ENCODE assay signal across 1 cellular context in the genomic region with DNA sequence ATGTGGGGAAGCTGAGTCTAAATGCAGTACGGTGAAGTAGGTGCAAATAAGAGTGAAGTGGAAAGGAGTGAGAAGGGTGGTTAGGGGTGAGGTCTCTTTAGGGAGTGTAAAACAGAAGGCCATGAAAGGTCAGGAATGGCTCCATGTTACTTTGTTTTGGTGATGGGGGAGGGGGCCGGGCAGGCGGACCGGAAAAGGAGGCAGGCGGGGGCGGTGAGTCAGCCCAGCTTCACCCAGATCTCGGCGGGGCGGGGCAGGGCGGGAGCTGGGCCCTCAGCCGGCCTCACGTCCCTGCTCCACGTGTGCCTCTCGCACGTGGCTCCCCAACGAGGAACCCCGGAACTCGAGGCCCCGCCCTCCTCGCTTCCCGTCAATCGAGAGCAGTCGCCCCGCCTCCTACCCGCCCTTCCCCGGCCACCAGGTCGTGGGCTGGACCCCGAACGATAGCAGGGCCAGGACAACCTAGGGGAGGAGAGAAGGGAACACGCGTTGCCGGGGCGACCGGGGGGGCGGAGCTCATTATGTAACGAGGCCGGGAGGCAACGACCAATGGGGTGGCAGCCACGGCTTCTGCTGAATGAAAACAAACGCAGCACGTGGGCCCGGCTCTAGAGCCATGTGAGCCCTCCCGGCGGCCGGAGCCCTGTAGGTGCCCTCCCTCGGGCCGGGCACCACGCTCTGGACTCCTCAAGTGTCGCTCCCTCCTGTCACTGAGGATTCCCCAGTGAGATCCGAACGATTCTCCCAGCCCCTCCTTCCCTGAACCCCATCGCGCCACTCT.
A peak's percentile ranks its signal among the peaks of the same experiment; 100 is the strongest.
TF ChIP-seq lines count a peak whose summit lies in the region.

No MANE protein-coding gene starts in this region.

TF ChIP-seq in WTC11, 78 proteins besides CTCF, POLR2A, EP300 and RAD21 (continued from another document and continues in another):
- TF ChIP-seq, protein P1, sequence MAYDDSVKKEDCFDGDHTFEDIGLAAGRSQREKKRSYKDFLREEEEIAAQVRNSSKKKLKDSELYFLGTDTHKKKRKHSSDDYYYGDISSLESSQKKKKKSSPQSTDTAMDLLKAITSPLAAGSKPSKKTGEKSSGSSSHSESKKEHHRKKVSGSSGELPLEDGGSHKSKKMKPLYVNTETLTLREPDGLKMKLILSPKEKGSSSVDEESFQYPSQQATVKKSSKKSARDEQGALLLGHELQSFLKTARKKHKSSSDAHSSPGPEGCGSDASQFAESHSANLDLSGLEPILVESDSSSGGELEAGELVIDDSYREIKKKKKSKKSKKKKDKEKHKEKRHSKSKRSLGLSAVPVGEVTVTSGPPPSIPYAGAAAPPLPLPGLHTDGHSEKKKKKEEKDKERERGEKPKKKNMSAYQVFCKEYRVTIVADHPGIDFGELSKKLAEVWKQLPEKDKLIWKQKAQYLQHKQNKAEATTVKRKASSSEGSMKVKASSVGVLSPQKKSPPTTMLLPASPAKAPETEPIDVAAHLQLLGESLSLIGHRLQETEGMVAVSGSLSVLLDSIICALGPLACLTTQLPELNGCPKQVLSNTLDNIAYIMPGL (CRISPR knock-in tag; IDR thresholded peaks at IDR 0.05), result 0 out of 2 replicates have a peak, but pooled peaks have one; percentile 29
- TF ChIP-seq ZNF232 (CRISPR knock-in tag; IDR thresholded peaks at IDR 0.05) (peak; percentile 95), TCF7 (CRISPR knock-in tag; IDR thresholded peaks at IDR 0.05; ENCODE audit: low read depth) (no peak), SMAD3 (CRISPR knock-in tag; IDR thresholded peaks at IDR 0.05; ENCODE audit: borderline replicate concordance) (peak; percentile 94), KAT7 (CRISPR knock-in tag; IDR thresholded peaks at IDR 0.05; ENCODE audit: borderline replicate concordance) (no peak), NR1H2 (CRISPR knock-in tag; IDR thresholded peaks at IDR 0.05) (no peak), JUN (CRISPR knock-in tag; IDR thresholded peaks at IDR 0.05) (peak; percentile 92; the same call in 1 of the 2 replicates), ZNF263 (CRISPR knock-in tag; IDR thresholded peaks at IDR 0.05; ENCODE audit: low read depth) (no peak), ZNF138 (CRISPR knock-in tag; conservative IDR thresholded peaks at IDR 0.05) (no peak), TEAD4 (CRISPR knock-in tag; IDR thresholded peaks at IDR 0.05) (0 out of 2 replicates have a peak, but pooled peaks have one; percentile 43), TEAD1 (CRISPR knock-in tag; IDR thresholded peaks at IDR 0.05) (peak; percentile 93), CREM (CRISPR knock-in tag; IDR thresholded peaks at IDR 0.05) (peak; percentile 30; the same call in 1 of the 2 replicates), OVOL2 (CRISPR knock-in tag; IDR thresholded peaks at IDR 0.05; ENCODE audit: borderline replicate concordance) (no peak), EMX1 (CRISPR knock-in tag; IDR thresholded peaks at IDR 0.05) (no peak), SOX15 (CRISPR knock-in tag; IDR thresholded peaks at IDR 0.05) (no peak), IRF2 (CRISPR knock-in tag; IDR thresholded peaks at IDR 0.05; ENCODE audit: borderline replicate concordance, low read depth) (no peak), GABPB1 (CRISPR knock-in tag; IDR thresholded peaks at IDR 0.05) (peak; percentile 90), GRHL2 (CRISPR knock-in tag; IDR thresholded peaks at IDR 0.05; ENCODE audit: insufficient replicate concordance, severe bottlenecking) (no peak), PRRX2 (CRISPR knock-in tag; IDR thresholded peaks at IDR 0.05) (no peak), NFE2L1 (CRISPR knock-in tag; IDR thresholded peaks at IDR 0.05) (peak; percentile 76; the same call in 1 of the 2 replicates), CBFB (CRISPR knock-in tag; IDR thresholded peaks at IDR 0.05; ENCODE audit: low read depth) (no peak), FOXP1 (CRISPR knock-in tag; IDR thresholded peaks at IDR 0.05; ENCODE audit: borderline replicate concordance) (peak; percentile 94), CREB1 (CRISPR knock-in tag; IDR thresholded peaks at IDR 0.05) (no peak; the same call in 1 of the 2 replicates), SP1 (CRISPR knock-in tag; conservative IDR thresholded peaks at IDR 0.05) (peak; percentile 89), ZNF396 (CRISPR knock-in tag; IDR thresholded peaks at IDR 0.05; ENCODE audit: borderline replicate concordance) (no peak), TP53 (CRISPR knock-in tag; IDR thresholded peaks at IDR 0.05) (peak; percentile 93), ZBTB21 (CRISPR knock-in tag; IDR thresholded peaks at IDR 0.05; ENCODE audit: borderline replicate concordance) (0 out of 2 replicates have a peak, but pooled peaks have one; percentile 26), ZNF121 (CRISPR knock-in tag; IDR thresholded peaks at IDR 0.05) (no peak; the same call in 1 of the 2 replicates)
- TF ChIP-seq, protein P2, sequence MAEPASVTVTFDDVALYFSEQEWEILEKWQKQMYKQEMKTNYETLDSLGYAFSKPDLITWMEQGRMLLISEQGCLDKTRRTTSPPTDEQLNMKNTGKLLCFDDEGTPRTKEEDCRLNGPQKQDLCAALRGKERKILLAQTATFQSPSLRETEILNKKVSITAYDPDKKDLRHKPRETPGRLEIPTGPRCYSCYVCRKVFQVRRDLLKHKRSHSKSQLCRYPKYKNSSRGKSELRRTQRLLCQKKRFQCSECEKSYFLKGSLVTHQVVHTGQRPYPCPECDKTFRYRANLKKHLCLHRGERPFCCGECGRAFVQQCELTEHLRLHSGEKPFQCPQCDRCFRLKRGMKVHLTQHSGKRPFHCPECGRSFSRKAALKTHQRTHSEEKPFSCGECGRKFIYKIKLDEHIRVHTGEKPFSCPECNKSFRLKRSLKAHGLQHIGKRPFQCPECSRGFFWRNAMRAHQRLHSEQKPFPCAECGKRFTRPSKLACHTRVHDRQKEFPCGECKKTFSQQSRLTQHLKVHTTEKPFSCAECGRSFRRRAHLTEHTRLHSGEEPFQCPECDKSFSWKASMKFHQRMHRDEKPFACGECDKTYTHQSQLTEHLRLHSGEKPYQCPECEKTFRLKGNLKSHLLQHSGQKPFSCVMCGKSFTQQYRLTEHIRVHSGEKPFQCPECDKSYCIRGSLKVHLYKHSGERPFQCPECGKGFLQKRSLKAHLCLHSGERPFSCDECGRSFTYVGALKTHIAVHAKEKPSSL (CRISPR knock-in tag; conservative IDR thresholded peaks at IDR 0.05), result no peak
- TF ChIP-seq, protein P3, sequence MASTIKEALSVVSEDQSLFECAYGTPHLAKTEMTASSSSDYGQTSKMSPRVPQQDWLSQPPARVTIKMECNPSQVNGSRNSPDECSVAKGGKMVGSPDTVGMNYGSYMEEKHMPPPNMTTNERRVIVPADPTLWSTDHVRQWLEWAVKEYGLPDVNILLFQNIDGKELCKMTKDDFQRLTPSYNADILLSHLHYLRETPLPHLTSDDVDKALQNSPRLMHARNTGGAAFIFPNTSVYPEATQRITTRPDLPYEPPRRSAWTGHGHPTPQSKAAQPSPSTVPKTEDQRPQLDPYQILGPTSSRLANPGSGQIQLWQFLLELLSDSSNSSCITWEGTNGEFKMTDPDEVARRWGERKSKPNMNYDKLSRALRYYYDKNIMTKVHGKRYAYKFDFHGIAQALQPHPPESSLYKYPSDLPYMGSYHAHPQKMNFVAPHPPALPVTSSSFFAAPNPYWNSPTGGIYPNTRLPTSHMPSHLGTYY (CRISPR knock-in tag; IDR thresholded peaks at IDR 0.05), result no peak
- TF ChIP-seq, protein P4, sequence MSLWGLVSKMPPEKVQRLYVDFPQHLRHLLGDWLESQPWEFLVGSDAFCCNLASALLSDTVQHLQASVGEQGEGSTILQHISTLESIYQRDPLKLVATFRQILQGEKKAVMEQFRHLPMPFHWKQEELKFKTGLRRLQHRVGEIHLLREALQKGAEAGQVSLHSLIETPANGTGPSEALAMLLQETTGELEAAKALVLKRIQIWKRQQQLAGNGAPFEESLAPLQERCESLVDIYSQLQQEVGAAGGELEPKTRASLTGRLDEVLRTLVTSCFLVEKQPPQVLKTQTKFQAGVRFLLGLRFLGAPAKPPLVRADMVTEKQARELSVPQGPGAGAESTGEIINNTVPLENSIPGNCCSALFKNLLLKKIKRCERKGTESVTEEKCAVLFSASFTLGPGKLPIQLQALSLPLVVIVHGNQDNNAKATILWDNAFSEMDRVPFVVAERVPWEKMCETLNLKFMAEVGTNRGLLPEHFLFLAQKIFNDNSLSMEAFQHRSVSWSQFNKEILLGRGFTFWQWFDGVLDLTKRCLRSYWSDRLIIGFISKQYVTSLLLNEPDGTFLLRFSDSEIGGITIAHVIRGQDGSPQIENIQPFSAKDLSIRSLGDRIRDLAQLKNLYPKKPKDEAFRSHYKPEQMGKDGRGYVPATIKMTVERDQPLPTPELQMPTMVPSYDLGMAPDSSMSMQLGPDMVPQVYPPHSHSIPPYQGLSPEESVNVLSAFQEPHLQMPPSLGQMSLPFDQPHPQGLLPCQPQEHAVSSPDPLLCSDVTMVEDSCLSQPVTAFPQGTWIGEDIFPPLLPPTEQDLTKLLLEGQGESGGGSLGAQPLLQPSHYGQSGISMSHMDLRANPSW (CRISPR knock-in tag; conservative IDR thresholded peaks at IDR 0.05; ENCODE audit: low read depth), result no peak
- TF ChIP-seq, protein P5, sequence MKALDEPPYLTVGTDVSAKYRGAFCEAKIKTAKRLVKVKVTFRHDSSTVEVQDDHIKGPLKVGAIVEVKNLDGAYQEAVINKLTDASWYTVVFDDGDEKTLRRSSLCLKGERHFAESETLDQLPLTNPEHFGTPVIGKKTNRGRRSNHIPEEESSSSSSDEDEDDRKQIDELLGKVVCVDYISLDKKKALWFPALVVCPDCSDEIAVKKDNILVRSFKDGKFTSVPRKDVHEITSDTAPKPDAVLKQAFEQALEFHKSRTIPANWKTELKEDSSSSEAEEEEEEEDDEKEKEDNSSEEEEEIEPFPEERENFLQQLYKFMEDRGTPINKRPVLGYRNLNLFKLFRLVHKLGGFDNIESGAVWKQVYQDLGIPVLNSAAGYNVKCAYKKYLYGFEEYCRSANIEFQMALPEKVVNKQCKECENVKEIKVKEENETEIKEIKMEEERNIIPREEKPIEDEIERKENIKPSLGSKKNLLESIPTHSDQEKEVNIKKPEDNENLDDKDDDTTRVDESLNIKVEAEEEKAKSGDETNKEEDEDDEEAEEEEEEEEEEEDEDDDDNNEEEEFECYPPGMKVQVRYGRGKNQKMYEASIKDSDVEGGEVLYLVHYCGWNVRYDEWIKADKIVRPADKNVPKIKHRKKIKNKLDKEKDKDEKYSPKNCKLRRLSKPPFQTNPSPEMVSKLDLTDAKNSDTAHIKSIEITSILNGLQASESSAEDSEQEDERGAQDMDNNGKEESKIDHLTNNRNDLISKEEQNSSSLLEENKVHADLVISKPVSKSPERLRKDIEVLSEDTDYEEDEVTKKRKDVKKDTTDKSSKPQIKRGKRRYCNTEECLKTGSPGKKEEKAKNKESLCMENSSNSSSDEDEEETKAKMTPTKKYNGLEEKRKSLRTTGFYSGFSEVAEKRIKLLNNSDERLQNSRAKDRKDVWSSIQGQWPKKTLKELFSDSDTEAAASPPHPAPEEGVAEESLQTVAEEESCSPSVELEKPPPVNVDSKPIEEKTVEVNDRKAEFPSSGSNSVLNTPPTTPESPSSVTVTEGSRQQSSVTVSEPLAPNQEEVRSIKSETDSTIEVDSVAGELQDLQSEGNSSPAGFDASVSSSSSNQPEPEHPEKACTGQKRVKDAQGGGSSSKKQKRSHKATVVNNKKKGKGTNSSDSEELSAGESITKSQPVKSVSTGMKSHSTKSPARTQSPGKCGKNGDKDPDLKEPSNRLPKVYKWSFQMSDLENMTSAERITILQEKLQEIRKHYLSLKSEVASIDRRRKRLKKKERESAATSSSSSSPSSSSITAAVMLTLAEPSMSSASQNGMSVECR (CRISPR knock-in tag; IDR thresholded peaks at IDR 0.05; ENCODE audit: borderline replicate concordance), result peak; percentile 91
- TF ChIP-seq, protein P6, sequence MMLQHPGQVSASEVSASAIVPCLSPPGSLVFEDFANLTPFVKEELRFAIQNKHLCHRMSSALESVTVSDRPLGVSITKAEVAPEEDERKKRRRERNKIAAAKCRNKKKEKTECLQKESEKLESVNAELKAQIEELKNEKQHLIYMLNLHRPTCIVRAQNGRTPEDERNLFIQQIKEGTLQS (CRISPR knock-in tag; conservative IDR thresholded peaks at IDR 0.05), result no peak
- TF ChIP-seq, protein P7, sequence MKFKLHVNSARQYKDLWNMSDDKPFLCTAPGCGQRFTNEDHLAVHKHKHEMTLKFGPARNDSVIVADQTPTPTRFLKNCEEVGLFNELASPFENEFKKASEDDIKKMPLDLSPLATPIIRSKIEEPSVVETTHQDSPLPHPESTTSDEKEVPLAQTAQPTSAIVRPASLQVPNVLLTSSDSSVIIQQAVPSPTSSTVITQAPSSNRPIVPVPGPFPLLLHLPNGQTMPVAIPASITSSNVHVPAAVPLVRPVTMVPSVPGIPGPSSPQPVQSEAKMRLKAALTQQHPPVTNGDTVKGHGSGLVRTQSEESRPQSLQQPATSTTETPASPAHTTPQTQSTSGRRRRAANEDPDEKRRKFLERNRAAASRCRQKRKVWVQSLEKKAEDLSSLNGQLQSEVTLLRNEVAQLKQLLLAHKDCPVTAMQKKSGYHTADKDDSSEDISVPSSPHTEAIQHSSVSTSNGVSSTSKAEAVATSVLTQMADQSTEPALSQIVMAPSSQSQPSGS (CRISPR knock-in tag; IDR thresholded peaks at IDR 0.05; ENCODE audit: borderline replicate concordance, low read depth), result peak; percentile 70; the same call in 1 of the 2 replicates
- TF ChIP-seq, protein P8, sequence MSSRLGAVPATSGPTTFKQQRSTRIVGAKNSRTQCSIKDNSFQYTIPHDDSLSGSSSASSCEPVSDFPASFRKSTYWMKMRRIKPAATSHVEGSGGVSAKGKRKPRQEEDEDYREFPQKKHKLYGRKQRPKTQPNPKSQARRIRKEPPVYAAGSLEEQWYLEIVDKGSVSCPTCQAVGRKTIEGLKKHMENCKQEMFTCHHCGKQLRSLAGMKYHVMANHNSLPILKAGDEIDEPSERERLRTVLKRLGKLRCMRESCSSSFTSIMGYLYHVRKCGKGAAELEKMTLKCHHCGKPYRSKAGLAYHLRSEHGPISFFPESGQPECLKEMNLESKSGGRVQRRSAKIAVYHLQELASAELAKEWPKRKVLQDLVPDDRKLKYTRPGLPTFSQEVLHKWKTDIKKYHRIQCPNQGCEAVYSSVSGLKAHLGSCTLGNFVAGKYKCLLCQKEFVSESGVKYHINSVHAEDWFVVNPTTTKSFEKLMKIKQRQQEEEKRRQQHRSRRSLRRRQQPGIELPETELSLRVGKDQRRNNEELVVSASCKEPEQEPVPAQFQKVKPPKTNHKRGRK (CRISPR knock-in tag; IDR thresholded peaks at IDR 0.05; ENCODE audit: borderline replicate concordance), result 0 out of 2 replicates have a peak, but pooled peaks have one; percentile 15
- TF ChIP-seq, protein P9, sequence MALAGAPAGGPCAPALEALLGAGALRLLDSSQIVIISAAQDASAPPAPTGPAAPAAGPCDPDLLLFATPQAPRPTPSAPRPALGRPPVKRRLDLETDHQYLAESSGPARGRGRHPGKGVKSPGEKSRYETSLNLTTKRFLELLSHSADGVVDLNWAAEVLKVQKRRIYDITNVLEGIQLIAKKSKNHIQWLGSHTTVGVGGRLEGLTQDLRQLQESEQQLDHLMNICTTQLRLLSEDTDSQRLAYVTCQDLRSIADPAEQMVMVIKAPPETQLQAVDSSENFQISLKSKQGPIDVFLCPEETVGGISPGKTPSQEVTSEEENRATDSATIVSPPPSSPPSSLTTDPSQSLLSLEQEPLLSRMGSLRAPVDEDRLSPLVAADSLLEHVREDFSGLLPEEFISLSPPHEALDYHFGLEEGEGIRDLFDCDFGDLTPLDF (CRISPR knock-in tag; IDR thresholded peaks at IDR 0.05), result no peak; the same call in none of the 2 replicates
- TF ChIP-seq, protein P10, sequence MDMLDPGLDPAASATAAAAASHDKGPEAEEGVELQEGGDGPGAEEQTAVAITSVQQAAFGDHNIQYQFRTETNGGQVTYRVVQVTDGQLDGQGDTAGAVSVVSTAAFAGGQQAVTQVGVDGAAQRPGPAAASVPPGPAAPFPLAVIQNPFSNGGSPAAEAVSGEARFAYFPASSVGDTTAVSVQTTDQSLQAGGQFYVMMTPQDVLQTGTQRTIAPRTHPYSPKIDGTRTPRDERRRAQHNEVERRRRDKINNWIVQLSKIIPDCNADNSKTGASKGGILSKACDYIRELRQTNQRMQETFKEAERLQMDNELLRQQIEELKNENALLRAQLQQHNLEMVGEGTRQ (CRISPR knock-in tag; IDR thresholded peaks at IDR 0.05), result peak; percentile 71
